ENCODE assay signal across 8 cellular contexts in genomic region chr1:211326140-211326527, GRCh38. TPM values are rescaled to one million over a fixed set of nuclear protein-coding genes. Genes with fewer than 3 reads are reported as not detected.
A peak's percentile ranks its signal among the peaks of the same experiment; 100 is the strongest.
DNase-seq lines count a peak whose midpoint lies in the region; ATAC-seq and TF ChIP-seq lines count a peak whose summit lies in the region.

No MANE protein-coding gene starts in this region.

- H3K4me3 Mint-ChIP-seq in activated CD8-positive, alpha-beta memory T cell treated with anti-CD3 and anti-CD28 coated beads, Interleukin-2, amount 10 ng/mL, durations not matched to agents 7 days and 5 days: peak overlapping the region; percentile 83

- TF ChIP-seq POLR2A in right lobe of liver (IDR thresholded peaks at IDR 0.05) (no peak), tibial nerve (IDR thresholded peaks at IDR 0.05) (no peak)

- peaks cover 15% of the 10 kb centered on the region for H3K36me3 Mint-ChIP-seq in activated CD8-positive, alpha-beta memory T cell treated with anti-CD3 and anti-CD28 coated beads, Interleukin-2, amount 10 ng/mL, durations not matched to agents 7 days and 5 days

- peak overlapping the region; percentile 93 for H3K27ac Mint-ChIP-seq in activated CD8-positive, alpha-beta memory T cell treated with anti-CD3 and anti-CD28 coated beads, Interleukin-2, amount 10 ng/mL, durations not matched to agents 7 days and 5 days

- TF ChIP-seq CTCF in ascending aorta (IDR thresholded peaks at IDR 0.05) (no peak), right lobe of liver (IDR thresholded peaks at IDR 0.05) (no peak), tibial nerve (IDR thresholded peaks at IDR 0.05) (no peak)

- H3K36me3 ChIP-seq in ascending aorta (no peaks in the 10 kb centered on the region), right lobe of liver (no peaks in the 10 kb centered on the region), tibial nerve (no peaks in the 10 kb centered on the region)

- CTCF ChIA-PET in activated CD8-positive, alpha-beta memory T cell treated with anti-CD3 and anti-CD28 coated beads, Interleukin-2, amount 10 ng/mL, durations not matched to agents 7 days and 5 days (lab: Charles Lee): interaction anchor here (0.7 to 9.8 kb wide), 8 partner anchors 9 to 186 kb away, joined by 3 to 85 read pairs (median 7); no protein-coding TSS in a partner anchor

- H3K4me1 ChIP-seq in ascending aorta (peaks cover 15 to 25% of the 10 kb centered on the region in 2 donors), right lobe of liver (no peaks in the 10 kb centered on the region), tibial nerve (peaks cover 0 to 26% (median 17%) of the 10 kb centered on the region in 4 donors)

- H3K9me3 ChIP-seq in ascending aorta: no peaks in the 10 kb centered on the region
- H3K9me3 ChIP-seq in right lobe of liver: no peaks in the 10 kb centered on the region
- H3K9me3 ChIP-seq in tibial nerve: no peaks in the 10 kb centered on the region

- 64% methylated on average over 7 of the region's 8 CpGs for WGBS in right lobe of liver (ENCODE audit: insufficient coverage, low coverage, low lambda C conversion rate, missing lambda C conversion rate)
- 89% methylated on average over 8 of the region's 8 CpGs for WGBS in tibial nerve, 2 donors

- no peak for ATAC-seq in activated CD8-positive, alpha-beta memory T cell treated with anti-CD3 and anti-CD28 coated beads, Interleukin-2, amount 10 ng/mL, durations not matched to agents 7 days and 5 days
- ATAC-seq in right lobe of liver (no peak), GM21367 (IDR thresholded peaks at IDR 0.05; ENCODE audit: unreplicated experiment) (no peak), HG03095 (IDR thresholded peaks at IDR 0.05; ENCODE audit: unreplicated experiment) (no peak)

- H3K9me3 Mint-ChIP-seq in activated CD8-positive, alpha-beta memory T cell treated with anti-CD3 and anti-CD28 coated beads, Interleukin-2, amount 10 ng/mL, durations not matched to agents 7 days and 5 days (ENCODE audit: low read depth): no peaks in the 10 kb centered on the region

- H3K4me3 ChIP-seq in ascending aorta (peak overlapping the region; percentile 91 to 93), right lobe of liver (peak overlapping the region; percentile 54 to 64 (median 62)), tibial nerve (peak overlapping the region; percentile 21 to 84 (median 76))

- DNase-seq in activated CD8-positive, alpha-beta memory T cell treated with anti-CD3 and anti-CD28 coated beads, Interleukin-2, amount 10 ng/mL, durations not matched to agents 7 days and 5 days: no peak
- DNase-seq in activated CD8-positive, alpha-beta memory T cell treated with anti-CD3 and anti-CD28 coated beads, Interleukin-2, amount 50 U/mL, for 4 hours: no peak
- DNase-seq in ascending aorta (ENCODE audit: low spot score in 2 of 2) (no peak), right lobe of liver (no peak), tibial nerve (ENCODE audit: low spot score in 2 of 2) (no peak), DMS 273 treated with DMSO at 0.1 percent for 48 hours (lab: John Stamatoyannopoulos, UW) (no peak)

- peaks cover 64% of the 10 kb centered on the region for H3K4me1 Mint-ChIP-seq in activated CD8-positive, alpha-beta memory T cell treated with anti-CD3 and anti-CD28 coated beads, Interleukin-2, amount 10 ng/mL, durations not matched to agents 7 days and 5 days

- intact Hi-C loops in ascending aorta (cut with DNase I): loop anchor here (2.0 to 5.0 kb wide), 5 partner anchors 57 to 329 kb away; partner anchors contain the start of genes RCOR3 and SLC30A1
- intact Hi-C loops in right lobe of liver (cut with DNase I): loop anchor here in 1 of 2 donors (10.0 kb wide), 1 partner anchor 329 kb away; no protein-coding TSS in a partner anchor

- H3K27me3 ChIP-seq in ascending aorta (no peaks in the 10 kb centered on the region), right lobe of liver (no peaks in the 10 kb centered on the region), tibial nerve (no peaks in the 10 kb centered on the region)

- no peak for TF ChIP-seq EP300 in tibial nerve (IDR thresholded peaks at IDR 0.05)

- H3K27ac ChIP-seq in ascending aorta (peak overlapping the region; percentile 84 to 98), right lobe of liver (peak overlapping the region; percentile 44 to 71 (median 51)), tibial nerve (peak overlapping the region; percentile 51 to 90 (median 76))

- H3K27me3 Mint-ChIP-seq in activated CD8-positive, alpha-beta memory T cell treated with anti-CD3 and anti-CD28 coated beads, Interleukin-2, amount 10 ng/mL, durations not matched to agents 7 days and 5 days: no peaks in the 10 kb centered on the region

RNA-seq across cellular contexts. Expression of gene TRAF5, which starts 0.5 kb away (rescaled TPM):
- total RNA-seq in activated CD8-positive, alpha-beta memory T cell treated with anti-CD3 and anti-CD28 coated beads, Interleukin-2, amount 10 ng/mL, durations not matched to agents 7 days and 5 days: 10 to 100 TPM; 49.7 to 63.2 TPM
- 3.9 TPM for total RNA-seq in ascending aorta
- 1 to 10 TPM in 5 of 6 experiments, under 1 TPM in 1; 0.59 to 3.6 (median 1.6) TPM for total RNA-seq in right lobe of liver
- total RNA-seq in tibial nerve: 10 to 100 TPM; 12.0 to 18.6 (median 15.6) TPM
